Comparison of ENCODE assay signal across 9 cellular contexts in the genomic region with DNA sequence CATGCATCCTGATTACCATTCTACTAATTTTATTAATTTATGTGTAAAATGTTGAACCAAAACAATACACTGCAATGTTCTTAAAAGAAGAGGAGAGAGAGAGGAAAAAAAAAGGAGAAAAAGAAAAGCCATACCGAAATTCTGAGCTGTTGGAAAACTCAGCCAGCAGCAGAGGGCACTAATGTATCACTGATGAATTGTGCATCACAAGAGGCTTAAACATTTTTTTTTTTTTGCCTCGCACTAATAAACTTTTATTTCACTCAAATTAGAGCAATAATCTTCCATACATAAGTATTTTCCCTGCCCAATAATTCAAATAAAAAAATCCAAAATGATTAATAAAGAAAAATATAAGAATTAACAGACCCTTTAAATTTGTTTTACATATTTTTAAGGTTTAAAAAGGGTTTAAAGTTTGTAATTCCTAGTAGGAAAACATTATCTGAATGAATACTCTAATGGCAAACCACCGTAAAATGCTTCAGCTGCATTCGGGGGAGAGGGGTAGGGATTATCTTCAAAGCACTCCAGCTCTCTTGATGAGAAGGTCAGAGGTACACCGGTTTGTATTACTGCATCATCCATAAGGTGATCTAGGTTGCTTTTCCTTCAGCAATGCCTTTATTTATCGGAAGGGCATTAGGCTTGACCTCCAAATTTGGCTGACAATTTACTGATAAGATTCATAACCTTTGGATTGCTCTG. TPM values are rescaled to one million over a fixed set of nuclear protein-coding genes. Genes with fewer than 3 reads are reported as not detected.
DNase-seq lines count a peak whose midpoint lies in the region; ATAC-seq and TF ChIP-seq lines count a peak whose summit lies in the region.
"Had no signal": no experiment of that assay in that cellular context is flagged by ENCODE, and none has a peak within 500 bp of the region (broad histone marks: within the 10 kb centered on the region; RNA-seq: fewer than 3 reads in every experiment).

No MANE protein-coding gene starts in this region.

- no peaks in the 10 kb centered on the region for H3K9me3 ChIP-seq in body of pancreas
- H3K9me3 ChIP-seq in lower lobe of right lung: no peaks in the 10 kb centered on the region

- H3K27me3 ChIP-seq in body of pancreas (no peaks in the 10 kb centered on the region), lower lobe of right lung (ENCODE audit: low read depth) (no peaks in the 10 kb centered on the region)

- TF ChIP-seq CTCF in body of pancreas (IDR thresholded peaks at IDR 0.05) (peak; percentile 30 to 71 (median 57)), lower lobe of right lung (IDR thresholded peaks at IDR 0.05) (peak; percentile 49)

- intact Hi-C loops in body of pancreas (cut with DNase I): no loop called here
- intact Hi-C loops in lower lobe of right lung (cut with DNase I): loop anchor here (10.0 kb wide), 1 partner anchor 1171 kb away; no protein-coding TSS in a partner anchor

- WGBS in body of pancreas, 2 donors: 18 to 21% methylated on average over 6 of the region's 6 CpGs

- H3K27ac ChIP-seq in body of pancreas (no peak overlapping the region), lower lobe of right lung (no peak overlapping the region)

- H3K4me3 ChIP-seq in body of pancreas (no peak overlapping the region), lower lobe of right lung (no peak overlapping the region)

- no peaks in the 10 kb centered on the region for H3K36me3 ChIP-seq in body of pancreas (replicated peaks in 1 of 2; ENCODE audit: insufficient read depth in 1 of 2, low read depth in 2 of 2)
- no peaks in the 10 kb centered on the region for H3K36me3 ChIP-seq in lower lobe of right lung

- ATAC-seq in body of pancreas (no peak), lower lobe of right lung (no peak), HG02571 (IDR thresholded peaks at IDR 0.05; ENCODE audit: unreplicated experiment) (no peak), HG02678 (IDR thresholded peaks at IDR 0.05; ENCODE audit: unreplicated experiment) (no peak)
- ATAC-seq: naive thymus-derived CD4-positive, alpha-beta T cell had no signal

- DNase-seq in AG20443 (ENCODE audit: low spot score) (peak; percentile 34), GM04504 (ENCODE audit: low read depth) (peak; percentile 33), NCI-H345 (lab: John Stamatoyannopoulos, UW) (peak; percentile 48), body of pancreas (peak; percentile 19 to 61 (median 46)), lower lobe of right lung (no peak)
- no peak for DNase-seq in activated effector memory CD4-positive, alpha-beta T cell treated with Interleukin-2 at 50 U/mL for 16 hours

- H3K4me1 ChIP-seq in body of pancreas (no peaks in the 10 kb centered on the region), lower lobe of right lung (no peaks in the 10 kb centered on the region)

- no peak for TF ChIP-seq POLR2A in body of pancreas (IDR thresholded peaks at IDR 0.05)

RNA-seq across cellular contexts. Expression of a gene that starts 41.9 kb away (rescaled TPM):
- total RNA-seq in body of pancreas (1 to 10 TPM; 3.6 to 5.4 TPM), lower lobe of right lung (5.4 TPM)

Comparison
In these comparisons a context has a peak if more than half of its experiments do, and no peak if none do; other contexts are left out.
1. DNase-seq: peak in AG20443 (single experiment), GM04504 (single experiment), NCI-H345 (single experiment) and body of pancreas (4 of 4); none in lower lobe of right lung (single experiment) and activated effector memory CD4-positive, alpha-beta T cell treated with Interleukin-2 at 50 U/mL for 16 hours (single experiment).